Comparison of ENCODE assay signal across 8 cellular contexts in genomic region chr12:57128519-57129247, GRCh38. TPM values are rescaled to one million over a fixed set of nuclear protein-coding genes. Genes with fewer than 3 reads are reported as not detected.
DNase-seq lines count a peak whose midpoint lies in the region; ATAC-seq, FAIRE-seq and TF ChIP-seq lines count a peak whose summit lies in the region.

No MANE protein-coding gene starts in this region.

- no peaks in the 10 kb centered on the region for H4K20me1 ChIP-seq in GM12878 (ENCODE audit: control insufficient read depth, insufficient read depth)

- peaks cover 12% of the 10 kb centered on the region for H3K4me1 Mint-ChIP-seq in activated T-cell treated with anti-CD3 and anti-CD28 coated beads, Interleukin-2, amount 50 U/mL, for 4 hours (ENCODE audit: low read depth)

- DNase-seq in activated T-cell treated with anti-CD3 and anti-CD28 coated beads, Interleukin-2, amount 50 U/mL, for 4 hours: no peak
- DNase-seq in activated T-cell treated with anti-CD3 and anti-CD28 coated beads for 4 hours (no peak), GM12878 (ENCODE audit: low read depth, low spot score) (no peak), cerebellar nuclear complex (lab: John Stamatoyannopoulos, UW) (no peak), ACHN (no peak)
- DNase-seq in activated effector memory CD4-positive, alpha-beta T cell treated with anti-CD3 and anti-CD28 coated beads, Interleukin-2, amount 50 U/mL, for 16 hours: no peak

- H3K4me2 ChIP-seq in GM12878 (ENCODE audit: control insufficient read depth, insufficient read depth): 0 out of 2 replicates have a peak overlapping the region, but pooled peaks have one; percentile 19

- H3K27ac ChIP-seq in GM12878 (ENCODE audit: control insufficient read depth, insufficient read depth) (no peak overlapping the region), liver (ENCODE audit: low read depth in 1 of 2, low read length in 2 of 2) (peak overlapping the region; percentile 74 to 79), thymus (ENCODE audit: low read depth) (peak overlapping the region; percentile 84)

- no peak for TF ChIP-seq POLR2A in GM12878 (IDR thresholded peaks at IDR 0.05; ENCODE audit: low read depth, low read length)

- no peak for FAIRE-seq in GM12878 (lab: Jason Lieb, UNC)

- WGBS in GM12878 (ENCODE audit: insufficient coverage, insufficient replicate concordance, low lambda C conversion rate, missing lambda C conversion rate): 4% methylated on average over 24 of the region's 35 CpGs
- 1% methylated on average over 35 of the region's 35 CpGs for WGBS in liver
- 4% methylated on average over 35 of the region's 35 CpGs for WGBS in thymus

- BruUV-seq in GM12878 (replicated peaks; lab: Mats Ljungman, UMichigan): no TSS peak

- no peaks in the 10 kb centered on the region for H3K79me2 ChIP-seq in GM12878 (ENCODE audit: control insufficient read depth, insufficient read depth, low read length)

- H3K36me3 ChIP-seq in GM12878 (ENCODE audit: control insufficient read depth in 2 of 2, insufficient read depth in 2 of 2, low read length in 1 of 2) (no peaks in the 10 kb centered on the region), liver (ENCODE audit: control insufficient read depth in 4 of 4, insufficient read depth in 3 of 4, low read depth in 1 of 4, low read length in 3 of 4) (peaks cover 0 to 2% (median 0%) of the 10 kb centered on the region in 4 donors), thymus (ENCODE audit: control insufficient read depth, insufficient read depth) (no peaks in the 10 kb centered on the region)

- no peaks in the 10 kb centered on the region for H3K9me3 Mint-ChIP-seq in activated T-cell treated with anti-CD3 and anti-CD28 coated beads, Interleukin-2, amount 50 U/mL, for 4 hours

- ATAC-seq in activated T-cell treated with anti-CD3 and anti-CD28 coated beads, Interleukin-2, amount 50 U/mL, for 4 hours: peak; percentile 15 to 22
- no peak for ATAC-seq in GM12878

- POLR2A ChIA-PET in GM12878 (lab: Charles Lee): interaction anchor here (1.4 kb wide), 1 partner anchor 60 kb away, joined by 3 read pairs; no protein-coding TSS in a partner anchor

- no peaks in the 10 kb centered on the region for H3K36me3 Mint-ChIP-seq in activated T-cell treated with anti-CD3 and anti-CD28 coated beads, Interleukin-2, amount 50 U/mL, for 4 hours (ENCODE audit: insufficient read depth)

- H3K27me3 Mint-ChIP-seq in activated T-cell treated with anti-CD3 and anti-CD28 coated beads, Interleukin-2, amount 50 U/mL, for 4 hours (ENCODE audit: low read depth): peaks cover 4% of the 10 kb centered on the region

- TF ChIP-seq RAD21 in GM12878 (IDR thresholded peaks at IDR 0.05; ENCODE audit: insufficient read depth, low read depth, low read length) (no peak), liver (IDR thresholded peaks at IDR 0.05) (no peak)

- SMC1A ChIA-PET in GM12878 (lab: Charles Lee; ENCODE audit: uncharacterized antibody, unreplicated experiment): interaction anchor here (0.6 to 5.2 kb wide), 3 partner anchors 45 to 587 kb away, joined by 3 to 36 read pairs (median 3); no protein-coding TSS in a partner anchor

- TF ChIP-seq CTCF in GM12878 (IDR thresholded peaks at IDR 0.05 in 2 of 3, conservative IDR thresholded peaks at IDR 0.05 in 1 of 3; ENCODE audit: control insufficient read depth in 2 of 3, extremely low read depth in 1 of 3, insufficient read depth in 1 of 3, low read depth in 3 of 3, low read length in 3 of 3) (no peak), liver (IDR thresholded peaks at IDR 0.05; ENCODE audit: low read depth, low read length, missing input control) (no peak)

- no peak overlapping the region for H3K9ac ChIP-seq in GM12878 (ENCODE audit: control insufficient read depth, insufficient read depth, low read length)
- peak overlapping the region in 1 of 2 donors; percentile 76 for H3K9ac ChIP-seq in liver (ENCODE audit: low read depth in 1 of 2, low read length in 2 of 2)

- peaks cover 2 to 5% of the 10 kb centered on the region in 2 experiments for H3K27me3 ChIP-seq in GM12878 (replicated peaks in 1 of 2; ENCODE audit: control insufficient read depth in 2 of 2, insufficient read depth in 2 of 2, low read length in 1 of 2)
- no peaks in the 10 kb centered on the region for H3K27me3 ChIP-seq in liver (ENCODE audit: control insufficient read depth in 4 of 4, insufficient read depth in 4 of 4, low read length in 3 of 4)
- H3K27me3 ChIP-seq in thymus (ENCODE audit: control insufficient read depth, insufficient read depth): peaks cover 51% of the 10 kb centered on the region

- no peak for TF ChIP-seq EP300 in GM12878 (IDR thresholded peaks at IDR 0.05; ENCODE audit: borderline replicate concordance in 1 of 2, control insufficient read depth in 1 of 2, low read depth in 2 of 2, low read length in 2 of 2)

- H2AFZ ChIP-seq in GM12878 (ENCODE audit: control insufficient read depth, low read depth, low read length): no peak overlapping the region

- H3K4me3 ChIP-seq in GM12878 (peak overlapping the region; percentile 83; the same call in 1 of the 2 replicates), liver (ENCODE audit: low read depth in 1 of 3, low read length in 3 of 3) (peak overlapping the region; percentile 72 to 90 (median 78)), thymus (ENCODE audit: low read length) (peak overlapping the region; percentile 82)

- in situ Hi-C loops in GM12878 (cut with MboI) (no loop called here), ACHN (cut with HindIII; ENCODE audit: low pct_ligation_motif_present, low pct_unique_long_range_greater_than_20kb, low sequenced_read_pairs) (no loop called here)

- peak overlapping the region; percentile 24 for H3K4me3 Mint-ChIP-seq in activated T-cell treated with anti-CD3 and anti-CD28 coated beads, Interleukin-2, amount 50 U/mL, for 4 hours

- H3K4me1 ChIP-seq in GM12878 (ENCODE audit: control insufficient read depth, insufficient read depth, low read length): peaks cover 9% of the 10 kb centered on the region; the same call in 1 of the 2 replicates
- peaks cover 17 to 49% (median 42%) of the 10 kb centered on the region in 4 donors for H3K4me1 ChIP-seq in liver (ENCODE audit: control insufficient read depth in 4 of 4, insufficient read depth in 4 of 4, low read length in 3 of 4)
- H3K4me1 ChIP-seq in thymus (ENCODE audit: control insufficient read depth, insufficient read depth, low read length): peaks cover 9% of the 10 kb centered on the region

- H3K9me3 ChIP-seq in GM12878 (replicated peaks; ENCODE audit: control insufficient read depth, insufficient read depth, low read length): peaks cover 4% of the 10 kb centered on the region
- H3K9me3 ChIP-seq in liver (ENCODE audit: control insufficient read depth in 4 of 4, low read length in 3 of 4): no peaks in the 10 kb centered on the region
- peaks cover 1% of the 10 kb centered on the region for H3K9me3 ChIP-seq in thymus (ENCODE audit: control insufficient read depth)

- intact Hi-C loops in GM12878 (cut with micrococcal nuclease; ENCODE audit: unreplicated experiment): no loop called here

- CTCF ChIA-PET in GM12878 (lab: Yijun Ruan, JAX): interaction anchor here (0.7 to 9.3 kb wide), 6 partner anchors 35 to 114 kb away, joined by 3 to 159 read pairs (median 5); no protein-coding TSS in a partner anchor

- RAD21 ChIA-PET in GM12878 (lab: Charles Lee; ENCODE audit: unreplicated experiment): interaction anchor here (0.7 to 1.5 kb wide), 6 partner anchors 17 to 200 kb away, joined by 3 to 13 read pairs (median 4); partner anchors contain the start of gene STAT6

RNA-seq across cellular contexts. Expression of gene LRP1, which starts 0.4 kb away (rescaled TPM):
- 1 to 10 TPM in 2 of 3 donors, under 1 TPM in 1; 0.98 to 1.1 (median 1.0) TPM for total RNA-seq in activated T-cell treated with anti-CD3 and anti-CD28 coated beads, Interleukin-2, amount 50 U/mL, for 4 hours
- total RNA-seq in GM12878 (2013; cell fraction: nucleolus; rRNA removed): 6.0 and 6.8 TPM in 2 replicates
- under 0.01 and 0.05 TPM in 2 replicates for total RNA-seq in GM12878 (2014; rRNA removed)
- total RNA-seq in GM12878 (2014; rRNA removed; fragmentation: Illumina TruSeq; extraction: Trizol): 0.05 and 0.18 TPM in 2 replicates
- 0.93 and 1.1 TPM in 2 replicates for total RNA-seq in GM12878 (2021)
- polyA plus RNA-seq in GM12878 (2011; ENCODE audit: low read depth): 0.51 TPM
- 0.24 TPM in 2 replicates for polyA plus RNA-seq in GM12878 (2011; rRNA removed)
- 0.48 and 0.57 TPM in 2 replicates for polyA plus RNA-seq in GM12878 (2011; cell fraction: cytosol; rRNA removed)
- polyA plus RNA-seq in GM12878 (2011; cell fraction: nucleus; rRNA removed): 2.5 and 3.3 TPM in 2 replicates
- polyA plus RNA-seq in GM12878 (2012): 1.2 and 1.4 TPM in 2 replicates
- polyA plus RNA-seq in GM12878 (2014; fragmentation: Illumina TruSeq; extraction: Trizol): 0.03 and 0.07 TPM in 2 replicates
- polyA plus RNA-seq in GM12878 (2014; fragmentation: Nextera tagmentation; extraction: Ambion mirVana): not detected
- 0.09 and 0.29 TPM in 2 replicates for polyA plus RNA-seq in GM12878 (2014; rRNA removed)
- under 1 TPM; 0.23 to 0.28 TPM for polyA plus RNA-seq in GM12878 (2016; fragmentation: Nextera tagmentation; extraction: Ambion mirVana)
- 1.8 TPM in 2 replicates for polyA minus RNA-seq in GM12878 (2011; rRNA and poly(A)+ RNA removed)
- 2.2 and 3.1 TPM in 2 replicates for polyA minus RNA-seq in GM12878 (2011; cell fraction: cytosol; rRNA and poly(A)+ RNA removed)
- polyA minus RNA-seq in GM12878 (2011; cell fraction: nucleus; rRNA and poly(A)+ RNA removed): 1.6 and 3.1 TPM in 2 replicates
- 100 to 1,000 TPM; 151 to 375 TPM for total RNA-seq in liver
- polyA plus RNA-seq in liver: 100 to 1,000 TPM in 1 of 2 donors, 10 to 100 TPM in 1; 87.5 to 127 TPM
- polyA plus RNA-seq in thymus: 22.6 TPM

RNA-seq across cellular contexts. Expression of gene STAT6, which starts 17.5 kb away (rescaled TPM):
- 100 to 1,000 TPM; 312 to 340 (median 339) TPM for total RNA-seq in activated T-cell treated with anti-CD3 and anti-CD28 coated beads, Interleukin-2, amount 50 U/mL, for 4 hours
- total RNA-seq in GM12878 (2013; cell fraction: nucleolus; rRNA removed): 219 and 234 TPM in 2 replicates
- total RNA-seq in GM12878 (2014; rRNA removed): 100 and 101 TPM in 2 replicates
- 79.0 and 79.9 TPM in 2 replicates for total RNA-seq in GM12878 (2014; rRNA removed; fragmentation: Illumina TruSeq; extraction: Trizol)
- 146 and 163 TPM in 2 replicates for total RNA-seq in GM12878 (2021)
- 92.2 TPM for polyA plus RNA-seq in GM12878 (2011; ENCODE audit: low read depth)
- polyA plus RNA-seq in GM12878 (2011; rRNA removed): 107 and 176 TPM in 2 replicates
- 210 and 211 TPM in 2 replicates for polyA plus RNA-seq in GM12878 (2011; cell fraction: cytosol; rRNA removed)
- 576 and 633 TPM in 2 replicates for polyA plus RNA-seq in GM12878 (2011; cell fraction: nucleus; rRNA removed)
- polyA plus RNA-seq in GM12878 (2012): 137 and 138 TPM in 2 replicates
- polyA plus RNA-seq in GM12878 (2014; fragmentation: Illumina TruSeq; extraction: Trizol): 161 and 168 TPM in 2 replicates
- 10 to 100 TPM; 14.2 to 17.3 TPM for polyA plus RNA-seq in GM12878 (2014; fragmentation: Nextera tagmentation; extraction: Ambion mirVana)
- polyA plus RNA-seq in GM12878 (2014; rRNA removed): 153 and 157 TPM in 2 replicates
- polyA plus RNA-seq in GM12878 (2016; fragmentation: Nextera tagmentation; extraction: Ambion mirVana): 10 to 100 TPM; 61.0 to 63.3 TPM
- 146 and 216 TPM in 2 replicates for polyA minus RNA-seq in GM12878 (2011; rRNA and poly(A)+ RNA removed)
- 57.9 and 72.7 TPM in 2 replicates for polyA minus RNA-seq in GM12878 (2011; cell fraction: cytosol; rRNA and poly(A)+ RNA removed)
- polyA minus RNA-seq in GM12878 (2011; cell fraction: nucleus; rRNA and poly(A)+ RNA removed): 75.9 and 146 TPM in 2 replicates
- total RNA-seq in liver: 10 to 100 TPM; 27.4 to 54.0 TPM
- polyA plus RNA-seq in liver: 10 to 100 TPM; 33.2 to 57.4 TPM
- polyA plus RNA-seq in thymus: 236 TPM

RNA-seq across cellular contexts. Expression of gene LRP1-AS, which starts 18.7 kb away (rescaled TPM):
- not detected for total RNA-seq in activated T-cell treated with anti-CD3 and anti-CD28 coated beads, Interleukin-2, amount 50 U/mL, for 4 hours
- total RNA-seq in GM12878 (2013; cell fraction: nucleolus; rRNA removed): not detected in 2 replicates
- total RNA-seq in GM12878 (2014; rRNA removed): not detected in 2 replicates
- not detected in 2 replicates for total RNA-seq in GM12878 (2014; rRNA removed; fragmentation: Illumina TruSeq; extraction: Trizol)
- not detected in 2 replicates for total RNA-seq in GM12878 (2021)
- not detected for polyA plus RNA-seq in GM12878 (2011; ENCODE audit: low read depth)
- polyA plus RNA-seq in GM12878 (2011; rRNA removed): not detected in 2 replicates
- not detected in 2 replicates for polyA plus RNA-seq in GM12878 (2011; cell fraction: cytosol; rRNA removed)
- not detected in 2 replicates for polyA plus RNA-seq in GM12878 (2011; cell fraction: nucleus; rRNA removed)
- not detected in 2 replicates for polyA plus RNA-seq in GM12878 (2012)
- polyA plus RNA-seq in GM12878 (2014; fragmentation: Illumina TruSeq; extraction: Trizol): not detected in 2 replicates
- polyA plus RNA-seq in GM12878 (2014; fragmentation: Nextera tagmentation; extraction: Ambion mirVana): not detected
- not detected in 2 replicates for polyA plus RNA-seq in GM12878 (2014; rRNA removed)
- polyA plus RNA-seq in GM12878 (2016; fragmentation: Nextera tagmentation; extraction: Ambion mirVana): not detected
- not detected in 2 replicates for polyA minus RNA-seq in GM12878 (2011; rRNA and poly(A)+ RNA removed)
- not detected in 2 replicates for polyA minus RNA-seq in GM12878 (2011; cell fraction: cytosol; rRNA and poly(A)+ RNA removed)
- polyA minus RNA-seq in GM12878 (2011; cell fraction: nucleus; rRNA and poly(A)+ RNA removed): not detected in 2 replicates
- total RNA-seq in liver: not detected
- polyA plus RNA-seq in liver: not detected
- polyA plus RNA-seq in thymus: not detected

RNA-seq across cellular contexts. Expression of gene NAB2, which starts 39.8 kb away (rescaled TPM):
- 10 to 100 TPM; 51.3 to 54.6 (median 52.8) TPM for total RNA-seq in activated T-cell treated with anti-CD3 and anti-CD28 coated beads, Interleukin-2, amount 50 U/mL, for 4 hours
- 27.9 and 30.3 TPM in 2 replicates for total RNA-seq in GM12878 (2013; cell fraction: nucleolus; rRNA removed)
- total RNA-seq in GM12878 (2014; rRNA removed) (28.4 and 30.1 TPM in 2 replicates), GM12878 (2014; rRNA removed; fragmentation: Illumina TruSeq; extraction: Trizol) (13.0 and 13.6 TPM in 2 replicates), GM12878 (2021) (28.2 and 28.5 TPM in 2 replicates), liver (1 to 10 TPM; 3.9 to 10.0 TPM)
- polyA plus RNA-seq in GM12878 (2011; ENCODE audit: low read depth): 5.3 TPM
- polyA plus RNA-seq in GM12878 (2011; rRNA removed) (25.2 and 35.2 TPM in 2 replicates), GM12878 (2014; fragmentation: Illumina TruSeq; extraction: Trizol) (7.9 and 17.0 TPM in 2 replicates), GM12878 (2014; fragmentation: Nextera tagmentation; extraction: Ambion mirVana) (1 to 10 TPM in 1 of 2 experiments, under 1 TPM in 1; 0.35 to 1.0 TPM), GM12878 (2014; rRNA removed) (28.0 and 28.6 TPM in 2 replicates), GM12878 (2016; fragmentation: Nextera tagmentation; extraction: Ambion mirVana) (1 to 10 TPM; 3.6 to 5.8 TPM), liver (1 to 10 TPM; 1.9 to 8.6 TPM), thymus (32.7 TPM)
- polyA plus RNA-seq in GM12878 (2011; cell fraction: cytosol; rRNA removed): 36.4 and 44.0 TPM in 2 replicates
- polyA plus RNA-seq in GM12878 (2011; cell fraction: nucleus; rRNA removed): 69.8 and 77.5 TPM in 2 replicates
- polyA plus RNA-seq in GM12878 (2012): 11.5 and 17.8 TPM in 2 replicates
- polyA minus RNA-seq in GM12878 (2011; rRNA and poly(A)+ RNA removed): 21.1 and 40.5 TPM in 2 replicates
- 14.6 and 15.7 TPM in 2 replicates for polyA minus RNA-seq in GM12878 (2011; cell fraction: cytosol; rRNA and poly(A)+ RNA removed)
- 17.3 and 27.7 TPM in 2 replicates for polyA minus RNA-seq in GM12878 (2011; cell fraction: nucleus; rRNA and poly(A)+ RNA removed)

RNA-seq across cellular contexts. Expression of gene NEMP1, which starts 50.1 kb away (rescaled TPM):
- total RNA-seq in activated T-cell treated with anti-CD3 and anti-CD28 coated beads, Interleukin-2, amount 50 U/mL, for 4 hours: 10 to 100 TPM; 39.1 to 47.5 (median 42.5) TPM
- 79.0 and 86.0 TPM in 2 replicates for total RNA-seq in GM12878 (2013; cell fraction: nucleolus; rRNA removed)
- 19.7 and 22.6 TPM in 2 replicates for total RNA-seq in GM12878 (2014; rRNA removed)
- total RNA-seq in GM12878 (2014; rRNA removed; fragmentation: Illumina TruSeq; extraction: Trizol): 17.7 and 19.7 TPM in 2 replicates
- 20.7 and 20.8 TPM in 2 replicates for total RNA-seq in GM12878 (2021)
- 7.4 TPM for polyA plus RNA-seq in GM12878 (2011; ENCODE audit: low read depth)
- 45.9 and 61.7 TPM in 2 replicates for polyA plus RNA-seq in GM12878 (2011; rRNA removed)
- 18.3 and 22.3 TPM in 2 replicates for polyA plus RNA-seq in GM12878 (2011; cell fraction: cytosol; rRNA removed)
- polyA plus RNA-seq in GM12878 (2011; cell fraction: nucleus; rRNA removed): 60.1 and 76.7 TPM in 2 replicates
- polyA plus RNA-seq in GM12878 (2012): 9.3 and 14.8 TPM in 2 replicates
- polyA plus RNA-seq in GM12878 (2014; fragmentation: Illumina TruSeq; extraction: Trizol): 24.9 and 30.5 TPM in 2 replicates
- 1 to 10 TPM; 4.0 to 4.7 TPM for polyA plus RNA-seq in GM12878 (2014; fragmentation: Nextera tagmentation; extraction: Ambion mirVana)
- polyA plus RNA-seq in GM12878 (2014; rRNA removed): 17.8 and 20.6 TPM in 2 replicates
- polyA plus RNA-seq in GM12878 (2016; fragmentation: Nextera tagmentation; extraction: Ambion mirVana): 10 to 100 TPM; 18.2 to 20.0 TPM
- polyA minus RNA-seq in GM12878 (2011; rRNA and poly(A)+ RNA removed): 26.2 and 32.9 TPM in 2 replicates
- 6.3 and 7.0 TPM in 2 replicates for polyA minus RNA-seq in GM12878 (2011; cell fraction: cytosol; rRNA and poly(A)+ RNA removed)
- polyA minus RNA-seq in GM12878 (2011; cell fraction: nucleus; rRNA and poly(A)+ RNA removed): 13.1 and 14.1 TPM in 2 replicates
- 10 to 100 TPM in 1 of 2 donors, 1 to 10 TPM in 1; 3.8 to 10.9 TPM for total RNA-seq in liver
- polyA plus RNA-seq in liver: 1 to 10 TPM; 1.4 to 2.5 TPM
- polyA plus RNA-seq in thymus: 9.5 TPM

Comparison
In these comparisons a context has a peak if more than half of its experiments do, and no peak if none do; other contexts are left out.
1. RNA of gene LRP1, which starts 0.4 kb away (total RNA-seq): 151 to 375 TPM in liver; 0.98 to 1.1 TPM in activated T-cell treated with anti-CD3 and anti-CD28 coated beads, Interleukin-2, amount 50 U/mL, for 4 hours and under 0.01 to 6.8 TPM in GM12878; every median in the first group is over 10 times any median in the second.
2. Peak in every context shown above with its lines, with median percentiles within 50 percentile points of each other: H3K4me3 ChIP-seq.